Comparison of ENCODE assay signal across 11 cellular contexts in genomic region chr10:59036311-59037017, GRCh38.
A peak's percentile ranks its signal among the peaks of the same experiment; 100 is the strongest.
DNase-seq lines count a peak whose midpoint lies in the region; ATAC-seq and TF ChIP-seq lines count a peak whose summit lies in the region.
"Had no signal": no experiment of that assay in that cellular context is flagged by ENCODE, and none has a peak within 500 bp of the region (broad histone marks: within the 10 kb centered on the region; RNA-seq: fewer than 3 reads in every experiment).

No MANE protein-coding gene starts in this region.

- POLR2A ChIA-PET in WTC11 (lab: Charles Lee), result no interaction called here

- CTCF ChIA-PET in WTC11 (lab: Charles Lee), result no interaction called here

- DNase-seq in epithelial cell of proximal tubule (ENCODE audit: low read depth) (peak; percentile 55), NCI-H2227 treated with DMSO at 0.1 percent for 48 hours (lab: John Stamatoyannopoulos, UW) (no peak), AG08396 (ENCODE audit: low spot score) (no peak), WTC11 (ENCODE audit: low spot score) (no peak), NCI-H187 (lab: John Stamatoyannopoulos, UW) (no peak)
- DNase-seq: activated CD4-positive, alpha-beta T cell treated with anti-CD3 and anti-CD28 coated beads for 4 hours; C1 segment of cervical spinal cord; thyroid gland had no signal

- no peaks in the 10 kb centered on the region for H3K9me3 Mint-ChIP-seq in WTC11

- no peaks in the 10 kb centered on the region for H3K4me1 Mint-ChIP-seq in WTC11

- H3K4me3 Mint-ChIP-seq in WTC11, result no peak overlapping the region

- TF ChIP-seq CTCF in epithelial cell of proximal tubule (conservative IDR thresholded peaks at IDR 0.05; ENCODE audit: low read depth, low read length), result no peak
- no peak for TF ChIP-seq CTCF in WTC11 (IDR thresholded peaks at IDR 0.05)

- no peak overlapping the region for H3K27ac Mint-ChIP-seq in WTC11

- ATAC-seq in GM18519 (IDR thresholded peaks at IDR 0.05; ENCODE audit: low FRiP score, unreplicated experiment) (peak; percentile 87), GM21390 (IDR thresholded peaks at IDR 0.05; ENCODE audit: unreplicated experiment) (peak; percentile 99), HG03060 (IDR thresholded peaks at IDR 0.05; ENCODE audit: low read depth, unreplicated experiment) (peak; percentile 98), WTC11 (no peak)

- peak overlapping the region; percentile 7 for H3K4me3 ChIP-seq in epithelial cell of proximal tubule (ENCODE audit: low read depth, low read length)
- H3K4me3 ChIP-seq: thyroid gland had no signal

- H3K27me3 Mint-ChIP-seq in WTC11 (ENCODE audit: low read depth), result no peaks in the 10 kb centered on the region

- H3K36me3 Mint-ChIP-seq in WTC11, result no peaks in the 10 kb centered on the region

TF ChIP-seq in WTC11, 78 proteins besides CTCF, POLR2A, EP300 and RAD21:
- TF ChIP-seq AFF4 (CRISPR knock-in tag; IDR thresholded peaks at IDR 0.05; ENCODE audit: borderline replicate concordance) (no peak), FOXJ3 (CRISPR knock-in tag; IDR thresholded peaks at IDR 0.05; ENCODE audit: borderline replicate concordance) (no peak), ZNF671 (CRISPR knock-in tag; IDR thresholded peaks at IDR 0.05) (no peak), GABPB1 (CRISPR knock-in tag; IDR thresholded peaks at IDR 0.05) (no peak), ZBTB21 (CRISPR knock-in tag; IDR thresholded peaks at IDR 0.05; ENCODE audit: borderline replicate concordance) (no peak), ZNF416 (CRISPR knock-in tag; IDR thresholded peaks at IDR 0.05) (no peak), RELA (CRISPR knock-in tag; IDR thresholded peaks at IDR 0.05; ENCODE audit: borderline replicate concordance) (no peak), USF1 (CRISPR knock-in tag; IDR thresholded peaks at IDR 0.05) (no peak)
TF ChIP-seq in WTC11: peak in this region for 0.
